24 cellular contexts compared by ENCODE assay signal in genomic region chr6:129642322-129642721, GRCh38.
"Had no signal": no experiment of that assay in that cellular context is flagged by ENCODE, and none has a peak within 500 bp of the region (broad histone marks: within the 10 kb centered on the region; RNA-seq: fewer than 3 reads in every experiment).

No MANE protein-coding gene starts in this region.

- H3K9me3 ChIP-seq: SJCRH30 had no signal

- H3K36me3 Mint-ChIP-seq: activated naive CD4-positive, alpha-beta T cell treated with anti-CD3 and anti-CD28 coated beads, Interleukin-2, amount 50 U/mL, for 24 hours had no signal

- H3K27ac ChIP-seq: SJCRH30 had no signal

- H3K4me3 ChIP-seq: SJCRH30 had no signal

- H3K4me3 Mint-ChIP-seq: activated CD4-positive, alpha-beta T cell treated with anti-CD3 and anti-CD28 coated beads, Interleukin-2, amount 10 ng/mL, durations not matched to agents 24 days and 14 days; activated CD8-positive, alpha-beta memory T cell treated with anti-CD3 and anti-CD28 coated beads, Interleukin-2, amount 10 ng/mL, durations not matched to agents 7 days and 5 days; activated naive CD4-positive, alpha-beta T cell treated with anti-CD3 and anti-CD28 coated beads, Interleukin-2, amount 50 U/mL, for 24 hours; activated T-cell treated with anti-CD3 and anti-CD28 coated beads, Interleukin-2, amount 50 U/mL, for 24 hours; activated T-helper 1 cell treated with anti-CD3 and anti-CD28 coated beads, Interleukin-12 subunit alpha, Interleukin-12 subunit beta, Interleukin-2, Interleukin-4 antibody, amounts not matched to agents 30 ng/mL and 10 ng/mL and 1 ng/mL, durations not matched to agents 14 hours and 24 hours and 36 hours; T-helper 1 cell treated with Interleukin-12 subunit alpha and Interleukin-12 subunit beta and Interleukin-4 antibody, amounts not matched to agents 30 μg/mL and 1 μg/mL, for 36 hours had no signal

- DNase-seq: activated CD4-positive, alpha-beta T cell treated with anti-CD3 and anti-CD28 coated beads for 1 hour; activated CD4-positive, alpha-beta T cell treated with anti-CD3 and anti-CD28 coated beads, Interleukin-2, amount 10 ng/mL, durations not matched to agents 24 days and 14 days; activated CD4-positive, alpha-beta T cell treated with anti-CD3 and anti-CD28 coated beads, Interleukin-2, amount 50 U/mL, for 48 hours; activated CD8-positive, alpha-beta memory T cell treated with anti-CD3 and anti-CD28 coated beads, Interleukin-2, amount 10 ng/mL, durations not matched to agents 7 days and 5 days; activated effector memory CD4-positive, alpha-beta T cell treated with Interleukin-2 at 50 U/mL for 16 hours; activated naive CD4-positive, alpha-beta T cell; activated T-cell treated with anti-CD3 and anti-CD28 coated beads, Interleukin-2, amount 50 U/mL, for 24 hours; cerebellar nuclear complex; KG1; NCI-H1048; NCI-H146; NCI-H187 treated with DMSO at 0.1 percent for 48 hours; NCI-H2081 treated with DMSO at 0.1 percent for 48 hours; NCI-H2171; NCI-H226; NCI-H526; NCI-H774; RPMI8226; SJCRH30 had no signal

- ATAC-seq: activated CD8-positive, alpha-beta memory T cell treated with anti-CD3 and anti-CD28 coated beads, Interleukin-2, amount 10 ng/mL, durations not matched to agents 7 days and 5 days; Panc1; Right ventricle myocardium inferior had no signal

- H3K27me3 ChIP-seq: SJCRH30 had no signal

- H3K9me3 Mint-ChIP-seq: activated CD4-positive, alpha-beta T cell treated with anti-CD3 and anti-CD28 coated beads, Interleukin-2, amount 10 ng/mL, durations not matched to agents 24 days and 14 days; activated naive CD4-positive, alpha-beta T cell treated with anti-CD3 and anti-CD28 coated beads, Interleukin-2, amount 50 U/mL, for 24 hours; activated T-cell treated with anti-CD3 and anti-CD28 coated beads, Interleukin-2, amount 50 U/mL, for 24 hours; activated T-helper 1 cell treated with anti-CD3 and anti-CD28 coated beads, Interleukin-12 subunit alpha, Interleukin-12 subunit beta, Interleukin-2, Interleukin-4 antibody, amounts not matched to agents 30 ng/mL and 10 ng/mL and 1 ng/mL, durations not matched to agents 14 hours and 24 hours and 36 hours; T-helper 1 cell treated with Interleukin-12 subunit alpha and Interleukin-12 subunit beta and Interleukin-4 antibody, amounts not matched to agents 30 μg/mL and 1 μg/mL, for 36 hours had no signal

- H3K27me3 Mint-ChIP-seq: activated CD8-positive, alpha-beta memory T cell treated with anti-CD3 and anti-CD28 coated beads, Interleukin-2, amount 10 ng/mL, durations not matched to agents 7 days and 5 days; activated naive CD4-positive, alpha-beta T cell treated with anti-CD3 and anti-CD28 coated beads, Interleukin-2, amount 50 U/mL, for 24 hours; activated T-cell treated with anti-CD3 and anti-CD28 coated beads, Interleukin-2, amount 50 U/mL, for 24 hours had no signal

- H3K27ac Mint-ChIP-seq: activated CD4-positive, alpha-beta T cell treated with anti-CD3 and anti-CD28 coated beads, Interleukin-2, amount 10 ng/mL, durations not matched to agents 24 days and 14 days; activated CD8-positive, alpha-beta memory T cell treated with anti-CD3 and anti-CD28 coated beads, Interleukin-2, amount 10 ng/mL, durations not matched to agents 7 days and 5 days; activated naive CD4-positive, alpha-beta T cell treated with anti-CD3 and anti-CD28 coated beads, Interleukin-2, amount 50 U/mL, for 24 hours; activated T-cell treated with anti-CD3 and anti-CD28 coated beads, Interleukin-2, amount 50 U/mL, for 24 hours; activated T-helper 1 cell treated with anti-CD3 and anti-CD28 coated beads, Interleukin-12 subunit alpha, Interleukin-12 subunit beta, Interleukin-2, Interleukin-4 antibody, amounts not matched to agents 30 ng/mL and 10 ng/mL and 1 ng/mL, durations not matched to agents 14 hours and 24 hours and 36 hours; T-helper 1 cell treated with Interleukin-12 subunit alpha and Interleukin-12 subunit beta and Interleukin-4 antibody, amounts not matched to agents 30 μg/mL and 1 μg/mL, for 36 hours had no signal

- H3K4me1 Mint-ChIP-seq: activated CD4-positive, alpha-beta T cell treated with anti-CD3 and anti-CD28 coated beads, Interleukin-2, amount 10 ng/mL, durations not matched to agents 24 days and 14 days; activated CD8-positive, alpha-beta memory T cell treated with anti-CD3 and anti-CD28 coated beads, Interleukin-2, amount 10 ng/mL, durations not matched to agents 7 days and 5 days; activated naive CD4-positive, alpha-beta T cell treated with anti-CD3 and anti-CD28 coated beads, Interleukin-2, amount 50 U/mL, for 24 hours had no signal
